Comparison of ENCODE assay signal across 1 cellular context in genomic region chr2:218357194-218358177, GRCh38.
TF ChIP-seq lines count a peak whose summit lies in the region.

No MANE protein-coding gene starts in this region.

TF ChIP-seq in H1, 55 proteins besides CTCF, POLR2A, EP300 and RAD21:
- TF ChIP-seq RXRA (IDR thresholded peaks at IDR 0.05; ENCODE audit: insufficient read depth, low read depth, low read length) (no peak), GTF2F1 (IDR thresholded peaks at IDR 0.05; ENCODE audit: borderline replicate concordance, low read depth, low read length) (no peak), SIN3A (conservative IDR thresholded peaks at IDR 0.05 in 1 of 2, IDR thresholded peaks at IDR 0.05 in 1 of 2; ENCODE audit: low read depth in 1 of 2, low read length in 2 of 2) (no peak), RNF2 (IDR thresholded peaks at IDR 0.05; ENCODE audit: borderline replicate concordance, low read depth, low read length, missing control alignments, poor library complexity, severe bottlenecking) (no peak), E2F6 (IDR thresholded peaks at IDR 0.05) (peak; percentile 51; the same call in 1 of the 2 replicates)
